ENCODE assay signal across 8 cellular contexts in the genomic region with DNA sequence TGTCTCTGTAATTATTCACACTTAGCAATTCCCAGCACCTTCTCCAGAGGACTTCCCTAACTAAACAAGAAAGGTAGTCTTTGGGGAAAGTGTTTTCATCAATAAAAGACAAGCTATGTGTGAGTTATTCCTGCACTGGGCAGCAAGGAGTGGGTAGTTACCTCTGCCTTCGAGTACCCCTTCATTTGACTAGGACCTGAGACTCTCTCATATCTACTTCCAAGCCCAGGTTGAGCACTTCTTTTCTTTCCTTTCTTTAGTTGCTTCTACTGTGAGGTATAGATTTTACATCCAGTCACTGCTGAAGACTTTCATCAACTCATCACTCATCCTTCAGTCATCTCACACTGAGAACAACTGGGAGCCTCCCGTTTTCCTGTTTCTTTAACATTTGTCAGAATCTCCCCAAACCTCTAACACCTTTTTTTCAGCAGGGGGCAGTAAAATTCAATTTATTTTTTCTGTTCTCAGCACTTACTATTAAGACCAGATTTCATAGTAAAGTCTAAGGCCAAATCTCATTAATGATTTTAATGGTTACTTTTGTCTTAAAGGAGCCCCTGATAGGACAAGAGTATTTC.
DNase-seq lines count a peak whose midpoint lies in the region; ATAC-seq and TF ChIP-seq lines count a peak whose summit lies in the region.

No MANE protein-coding gene starts in this region.

- CTCF ChIA-PET in IMR-90 (lab: Yijun Ruan, JAX): no interaction called here
- CTCF ChIA-PET in naive thymus-derived CD4-positive, alpha-beta T cell (lab: Charles Lee): interaction anchor here (0.8 to 3.2 kb wide), 4 partner anchors 45 to 142 kb away, joined by 5 to 14 read pairs (median 12); no protein-coding TSS in a partner anchor

- H3K56ac ChIP-seq in IMR-90 (ENCODE audit: extremely low read depth, insufficient read depth, low read length): no peak overlapping the region

- BruUV-seq in IMR-90 (replicated peaks; lab: Mats Ljungman, UMichigan): no TSS peak

- H3K9me3 ChIP-seq in DOHH2 (ENCODE audit: control insufficient read depth, insufficient read depth, low read length) (no peaks in the 10 kb centered on the region), IMR-90 (ENCODE audit: control insufficient read depth, insufficient read depth, low read length) (no peaks in the 10 kb centered on the region)
- H3K9me3 ChIP-seq in naive thymus-derived CD4-positive, alpha-beta T cell (ENCODE audit: control insufficient read depth in 2 of 3, low read length in 3 of 3): no peaks in the 10 kb centered on the region

- H3K4me1 ChIP-seq in DOHH2 (ENCODE audit: control insufficient read depth, low read length) (peaks cover 43% of the 10 kb centered on the region), IMR-90 (ENCODE audit: control insufficient read depth, insufficient read depth, low read length) (no peaks in the 10 kb centered on the region)
- peaks cover 0 to 14% of the 10 kb centered on the region in 2 donors for H3K4me1 ChIP-seq in naive thymus-derived CD4-positive, alpha-beta T cell (ENCODE audit: control insufficient read depth in 2 of 2, insufficient read depth in 2 of 2, low read length in 2 of 2)

- no peak overlapping the region for H3K4ac ChIP-seq in IMR-90 (ENCODE audit: low read depth, low read length)

- no peak overlapping the region for H2BK120ac ChIP-seq in IMR-90 (ENCODE audit: low read depth, low read length)

- no peak overlapping the region for H2AFZ ChIP-seq in IMR-90 (replicated peaks; ENCODE audit: low read length, poor library complexity)

- no peak overlapping the region for H4K5ac ChIP-seq in IMR-90 (ENCODE audit: low read depth, low read length)

- no peaks in the 10 kb centered on the region for H3K9me2 ChIP-seq in DOHH2 (replicated peaks; ENCODE audit: control insufficient read depth, low read length)

- DNase-seq in IMR-90: peak; percentile 3
- peak; percentile 0 for DNase-seq in amniotic stem cell (lab: John Stamatoyannopoulos, UW)
- DNase-seq in naive thymus-derived CD4-positive, alpha-beta T cell: peak in 5 of 9 donors; percentile 14 to 40 (median 29)
- DNase-seq in NCI-H446 (lab: John Stamatoyannopoulos, UW): no peak
- DNase-seq in activated T-cell treated with anti-CD3 and anti-CD28 coated beads, Interleukin-2, amount 50 U/mL, for 24 hours: no peak

- H2AK5ac ChIP-seq in IMR-90 (ENCODE audit: low read depth, low read length): no peak overlapping the region

- peak overlapping the region; percentile 52 for H3K4me2 ChIP-seq in DOHH2 (ENCODE audit: low read length)
- H3K4me2 ChIP-seq in IMR-90 (ENCODE audit: low read depth, low read length): no peak overlapping the region

- H3K9ac ChIP-seq in IMR-90 (ENCODE audit: low read depth, low read length): no peak overlapping the region

- TF ChIP-seq CTCF in DOHH2 (IDR thresholded peaks at IDR 0.05; ENCODE audit: low read depth, low read length, poor library complexity, severe bottlenecking) (peak; percentile 80), IMR-90 (conservative IDR thresholded peaks at IDR 0.05; ENCODE audit: low read depth, low read length) (peak; percentile 42)

- H3K27ac ChIP-seq in DOHH2 (ENCODE audit: low read depth, low read length) (no peak overlapping the region), IMR-90 (ENCODE audit: insufficient read depth, low read length) (no peak overlapping the region)
- H3K27ac ChIP-seq in naive thymus-derived CD4-positive, alpha-beta T cell (ENCODE audit: low read depth, low read length): no peak overlapping the region

- H3K23ac ChIP-seq in IMR-90 (ENCODE audit: low read depth, low read length): no peak overlapping the region

- TF ChIP-seq RAD21 in IMR-90 (IDR thresholded peaks at IDR 0.05; ENCODE audit: low read length): no peak

- TF ChIP-seq POLR2A in IMR-90 (IDR thresholded peaks at IDR 0.05; ENCODE audit: low read depth, low read length): no peak

- H4K91ac ChIP-seq in IMR-90 (ENCODE audit: insufficient read depth, low read depth, low read length): no peak overlapping the region

- H2AK9ac ChIP-seq in IMR-90 (replicated peaks; ENCODE audit: low read depth, low read length, poor library complexity): no peak overlapping the region

- H3K27me3 ChIP-seq in DOHH2 (ENCODE audit: control insufficient read depth, low read length): no peaks in the 10 kb centered on the region
- no peaks in the 10 kb centered on the region for H3K27me3 ChIP-seq in IMR-90 (ENCODE audit: control insufficient read depth, insufficient read depth, low read length)
- no peaks in the 10 kb centered on the region for H3K27me3 ChIP-seq in naive thymus-derived CD4-positive, alpha-beta T cell (ENCODE audit: control insufficient read depth in 2 of 2, insufficient read depth in 2 of 2, low read length in 2 of 2)

- no peaks in the 10 kb centered on the region for H3K79me1 ChIP-seq in IMR-90 (ENCODE audit: low read depth in 1 of 2, low read length in 2 of 2)

- no peaks in the 10 kb centered on the region for H3K79me2 ChIP-seq in DOHH2 (ENCODE audit: control insufficient read depth, low read length)

- peak overlapping the region in 7 of 9 donors; percentile 3 to 73 (median 49) for H3K27ac Mint-ChIP-seq in naive thymus-derived CD4-positive, alpha-beta T cell
- H3K27ac Mint-ChIP-seq in activated T-cell treated with anti-CD3 and anti-CD28 coated beads, Interleukin-2, amount 50 U/mL, for 24 hours: no peak overlapping the region

- dilution Hi-C loops in IMR-90 (cut with HindIII; ENCODE audit: low sequenced_read_pairs, unreplicated experiment): no loop called here

- H3K36me3 ChIP-seq in DOHH2 (ENCODE audit: control insufficient read depth, low read length): no peaks in the 10 kb centered on the region
- no peaks in the 10 kb centered on the region for H3K36me3 ChIP-seq in IMR-90 (ENCODE audit: control insufficient read depth, insufficient read depth, low read length)
- H3K36me3 ChIP-seq in naive thymus-derived CD4-positive, alpha-beta T cell (ENCODE audit: control insufficient read depth in 2 of 3, insufficient read depth in 3 of 3, low read length in 3 of 3): no peaks in the 10 kb centered on the region

- H2BK5ac ChIP-seq in IMR-90 (ENCODE audit: low read depth, low read length, poor library complexity, severe bottlenecking): no peak overlapping the region

- no peaks in the 10 kb centered on the region for H3K27me3 Mint-ChIP-seq in naive thymus-derived CD4-positive, alpha-beta T cell
- H3K27me3 Mint-ChIP-seq in activated T-cell treated with anti-CD3 and anti-CD28 coated beads, Interleukin-2, amount 50 U/mL, for 24 hours: no peaks in the 10 kb centered on the region

- in situ Hi-C loops in IMR-90 (cut with MboI; ENCODE audit: low sequenced_read_pairs): no loop called here

- H2BK15ac ChIP-seq in IMR-90 (ENCODE audit: low read depth, low read length): no peak overlapping the region

- POLR2A ChIA-PET in IMR-90 (lab: Charles Lee; ENCODE audit: unreplicated experiment): no interaction called here
- POLR2A ChIA-PET in naive thymus-derived CD4-positive, alpha-beta T cell (lab: Charles Lee): interaction anchor here (0.6 to 3.4 kb wide), 7 partner anchors 27 to 142 kb away, joined by 3 to 16 read pairs (median 5); no protein-coding TSS in a partner anchor

- no peaks in the 10 kb centered on the region for H3K9me1 ChIP-seq in IMR-90 (ENCODE audit: insufficient read depth, low read length)

- peak overlapping the region in 6 of 10 donors; percentile 15 to 64 (median 32) for H3K4me3 Mint-ChIP-seq in naive thymus-derived CD4-positive, alpha-beta T cell
- H3K4me3 Mint-ChIP-seq in activated T-cell treated with anti-CD3 and anti-CD28 coated beads, Interleukin-2, amount 50 U/mL, for 24 hours: no peak overlapping the region

- intact Hi-C loops in IMR-90 (cut with micrococcal nuclease): no loop called here
- intact Hi-C loops in naive thymus-derived CD4-positive, alpha-beta T cell (cut with micrococcal nuclease): loop anchor here (1.0 to 5.0 kb wide), 7 partner anchors 36 to 166 kb away; no protein-coding TSS in a partner anchor

- peaks cover 0 to 2% (median 0%) of the 10 kb centered on the region in 5 donors for H3K36me3 Mint-ChIP-seq in naive thymus-derived CD4-positive, alpha-beta T cell
- H3K36me3 Mint-ChIP-seq in activated T-cell treated with anti-CD3 and anti-CD28 coated beads, Interleukin-2, amount 50 U/mL, for 24 hours (ENCODE audit: low read depth): no peaks in the 10 kb centered on the region

- no peaks in the 10 kb centered on the region for H3K9me3 Mint-ChIP-seq in naive thymus-derived CD4-positive, alpha-beta T cell
- no peaks in the 10 kb centered on the region for H3K9me3 Mint-ChIP-seq in activated T-cell treated with anti-CD3 and anti-CD28 coated beads, Interleukin-2, amount 50 U/mL, for 24 hours

- no peak overlapping the region for H3K14ac ChIP-seq in IMR-90 (replicated peaks; ENCODE audit: low read depth, low read length)

- H3K4me1 Mint-ChIP-seq in naive thymus-derived CD4-positive, alpha-beta T cell: peaks cover 11 to 34% (median 34%) of the 10 kb centered on the region in 7 donors
- H3K4me1 Mint-ChIP-seq in activated T-cell treated with anti-CD3 and anti-CD28 coated beads, Interleukin-2, amount 50 U/mL, for 24 hours (ENCODE audit: low read depth): peaks cover 33% of the 10 kb centered on the region

- H3K18ac ChIP-seq in IMR-90 (ENCODE audit: low read depth, low read length): no peak overlapping the region

- WGBS in IMR-90 (ENCODE audit: extremely low coverage in 2 of 2, insufficient read length in 1 of 2), 2 experiments: 0% methylated on average over 1 of the region's 2 CpGs; no CpG with 5 or more reads in 1 of the 2 experiments

- peak; percentile 17; the same call in 1 of the 2 replicates for ATAC-seq in IMR-90 (ENCODE audit: low read depth)
- ATAC-seq in naive thymus-derived CD4-positive, alpha-beta T cell: no peak
- no peak for ATAC-seq in HG02973 (IDR thresholded peaks at IDR 0.05; ENCODE audit: unreplicated experiment)
- ATAC-seq in HG02938 (IDR thresholded peaks at IDR 0.05; ENCODE audit: unreplicated experiment): no peak

- no peaks in the 10 kb centered on the region for H4K20me1 ChIP-seq in DOHH2 (ENCODE audit: control insufficient read depth, insufficient read depth, low read depth, low read length)
- no peaks in the 10 kb centered on the region for H4K20me1 ChIP-seq in IMR-90 (ENCODE audit: insufficient read depth, low read length)

- no peak overlapping the region for H2BK20ac ChIP-seq in IMR-90 (ENCODE audit: low read depth, low read length)

- no peak overlapping the region for H4K8ac ChIP-seq in IMR-90 (ENCODE audit: low read depth in 2 of 2, low read length in 2 of 2)

- H3K4me3 ChIP-seq in DOHH2 (ENCODE audit: low read length): no peak overlapping the region
- no peak overlapping the region for H3K4me3 ChIP-seq in IMR-90 (ENCODE audit: insufficient read depth, low read depth, low read length)
- no peak overlapping the region for H3K4me3 ChIP-seq in naive thymus-derived CD4-positive, alpha-beta T cell (ENCODE audit: low read length)

- H3F3A ChIP-seq in DOHH2 (ENCODE audit: control insufficient read depth, insufficient read depth): no peaks in the 10 kb centered on the region

TF ChIP-seq in IMR-90, 13 proteins besides CTCF, POLR2A, EP300 and RAD21 (continues in another document):
- 0 out of 2 replicates have a peak, but pooled peaks have one; percentile 18 for TF ChIP-seq SMC3 (IDR thresholded peaks at IDR 0.05; ENCODE audit: low read depth, low read length)

Comparison
In these comparisons a context has a peak if more than half of its experiments do, and no peak if none do; other contexts are left out.
1. DNase-seq: peak in IMR-90 (single experiment), amniotic stem cell (single experiment) and naive thymus-derived CD4-positive, alpha-beta T cell (5 of 9); none in NCI-H446 (0 of 2) and activated T-cell treated with anti-CD3 and anti-CD28 coated beads, Interleukin-2, amount 50 U/mL, for 24 hours (single experiment).